15 cellular contexts compared by ENCODE assay signal in the genomic region with DNA sequence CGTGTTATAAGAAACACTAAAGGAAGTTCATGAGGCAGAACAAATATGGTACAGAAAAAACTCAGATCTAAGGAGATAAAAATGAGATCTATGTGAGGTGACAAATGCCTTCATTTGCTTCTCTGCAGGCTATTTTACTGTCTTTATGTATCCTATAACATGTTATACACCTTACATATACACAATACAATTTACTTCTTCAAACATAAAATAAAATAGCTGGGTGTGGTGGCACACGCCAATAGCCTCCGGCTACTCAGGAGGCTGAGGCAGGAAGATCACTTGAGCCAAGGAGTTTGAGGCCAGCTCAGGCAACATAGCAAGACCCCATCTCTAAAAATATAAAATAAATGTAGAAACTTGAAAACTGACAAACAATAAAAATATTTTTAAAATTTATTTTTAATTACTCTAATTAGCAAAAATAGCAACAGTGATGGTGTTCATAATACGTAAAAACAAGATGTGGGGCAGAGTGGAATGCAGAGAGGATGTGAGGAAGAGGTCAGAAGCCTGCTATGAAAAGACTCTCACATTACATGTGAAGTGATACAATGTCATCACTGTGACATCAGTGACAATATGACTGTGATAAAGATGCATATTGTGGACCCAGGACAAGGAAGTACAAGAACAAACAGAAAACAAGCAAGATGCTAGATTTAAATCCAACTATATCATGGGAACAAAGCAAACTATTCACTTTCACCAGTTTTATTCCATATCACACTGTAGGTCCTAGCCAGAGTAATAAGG.
"Had no signal": no experiment of that assay in that cellular context is flagged by ENCODE, and none has a peak within 500 bp of the region (broad histone marks: within the 10 kb centered on the region; RNA-seq: fewer than 3 reads in every experiment).

No MANE protein-coding gene starts in this region.

- H3K27me3 Mint-ChIP-seq: activated B cell treated with CpG ODN at 0.5 μM for 24 hours; activated naive CD8-positive, alpha-beta T cell; memory B cell had no signal

- H3K27ac ChIP-seq: foreskin keratinocyte, heart right ventricle, left lung, parathyroid adenoma, skin epidermis, tibial nerve had no signal

- ATAC-seq: foreskin keratinocyte, heart right ventricle, left lung had no signal

- DNase-seq: activated B cell treated with CpG ODN at 0.5 μM for 24 hours; activated CD4-positive, alpha-beta T cell treated with anti-CD3 and anti-CD28 coated beads, Interleukin-2, amount 50 U/mL, for 1 hour; activated T-cell treated with anti-CD3 and anti-CD28 coated beads, Interleukin-2, amount 50 U/mL, for 1 hour; amygdala; dorsolateral prefrontal cortex; foreskin keratinocyte; heart right ventricle; left lung; retina had no signal

- H3K27ac Mint-ChIP-seq: activated B cell treated with CpG ODN at 0.5 μM for 24 hours had no signal

- H3K9ac ChIP-seq: parathyroid adenoma had no signal

- H3K4me3 ChIP-seq: heart right ventricle, left lung, skin epidermis, tibial nerve had no signal

- H3K9me3 ChIP-seq: heart right ventricle, left lung, tibial nerve had no signal

- H3K9me3 Mint-ChIP-seq: activated B cell treated with CpG ODN at 0.5 μM for 24 hours, neural crest cell had no signal

- H3K4me3 Mint-ChIP-seq: activated B cell treated with CpG ODN at 0.5 μM for 24 hours, neural crest cell had no signal

- H3K27me3 ChIP-seq: dorsolateral prefrontal cortex, foreskin keratinocyte, heart right ventricle, left lung, tibial nerve had no signal
